ENCODE assay signal across 9 cellular contexts in genomic region chr19:13547102-13547501, GRCh38. TPM values are rescaled to one million over a fixed set of nuclear protein-coding genes. Genes with fewer than 3 reads are reported as not detected.
"Had no signal": no experiment of that assay in that cellular context is flagged by ENCODE, and none has a peak within 500 bp of the region (broad histone marks: within the 10 kb centered on the region; RNA-seq: fewer than 3 reads in every experiment).

No MANE protein-coding gene starts in this region.

- H3K4me2 ChIP-seq: KMS-11 had no signal

- H3K27ac Mint-ChIP-seq: IgD-negative memory B cell had no signal

- H3K9ac ChIP-seq: KMS-11 had no signal

- DNase-seq: Karpas-422, Kasumi-1, KBM-7, KG1 had no signal

- FAIRE-seq: HepG2, HTR-8/SVneo had no signal

- H3K4me3 Mint-ChIP-seq: IgD-negative memory B cell had no signal

- H3K27ac ChIP-seq: HL-60, KMS-11 had no signal

- H3K36me3 Mint-ChIP-seq: IgD-negative memory B cell had no signal

- ATAC-seq: HepG2 had no signal

RNA-seq across cellular contexts. Expression of gene CACNA1A, which starts 40.8 kb away (rescaled TPM):
- total RNA-seq: HepG2 had no signal
- polyA plus RNA-seq: HepG2 had no signal
